8 cellular contexts compared by ENCODE assay signal in genomic region chr11:72814831-72815618, GRCh38. TPM values are rescaled to one million over a fixed set of nuclear protein-coding genes. Genes with fewer than 3 reads are reported as not detected.
DNase-seq lines count a peak whose midpoint lies in the region; ATAC-seq and TF ChIP-seq lines count a peak whose summit lies in the region.

No MANE protein-coding gene starts in this region.

- TF ChIP-seq POLR2A in body of pancreas (IDR thresholded peaks at IDR 0.05) = no peak

- H3K4me3 ChIP-seq in SJCRH30 (peak overlapping the region; percentile 74), body of pancreas (peak overlapping the region; percentile 50 to 69)

- H3K9me3 ChIP-seq in KOPT-K1 (ENCODE audit: insufficient read depth, low read length, poor library complexity, severe bottlenecking) (no peaks in the 10 kb centered on the region), SJCRH30 (replicated peaks) (no peaks in the 10 kb centered on the region), body of pancreas (no peaks in the 10 kb centered on the region)

- no peak for TF ChIP-seq CTCF in body of pancreas (IDR thresholded peaks at IDR 0.05)

- peaks cover 17% of the 10 kb centered on the region for H3K4me1 ChIP-seq in SJCRH30
- peaks cover 23% of the 10 kb centered on the region for H3K4me1 ChIP-seq in body of pancreas

- H3K27ac ChIP-seq in KOPT-K1 (ENCODE audit: low read depth, low read length, poor library complexity, severe bottlenecking) = peak overlapping the region; percentile 87
- peak overlapping the region; percentile 92 for H3K27ac ChIP-seq in SJCRH30
- H3K27ac ChIP-seq in body of pancreas = peak overlapping the region; percentile 95 to 99 (median 98)

- H3K36me3 ChIP-seq in KOPT-K1 (ENCODE audit: insufficient read depth, low read length) = peaks cover 46% of the 10 kb centered on the region
- no peaks in the 10 kb centered on the region for H3K36me3 ChIP-seq in SJCRH30
- H3K36me3 ChIP-seq in body of pancreas (replicated peaks in 1 of 2; ENCODE audit: insufficient read depth in 1 of 2, low read depth in 2 of 2) = peaks cover 0 to 2% of the 10 kb centered on the region in 2 donors

- DNase-seq in GM03348 (ENCODE audit: low spot score) (peak; percentile 65), SJCRH30 (peak; percentile 87 to 90), body of pancreas (peak; percentile 35 to 51 (median 44)), iris pigment epithelial cell (ENCODE audit: low read depth) (peak; percentile 73)
- peak; percentile 16 for DNase-seq in stimulated activated CD4-positive, alpha-beta T cell treated with anti-CD3 and anti-CD28 coated beads, Interleukin-2, amount 100 ng/mL, for 4 hours (ENCODE audit: low read depth)

- intact Hi-C loops in body of pancreas (cut with DNase I) = no loop called here

- H3K27me3 ChIP-seq in SJCRH30 (no peaks in the 10 kb centered on the region), body of pancreas (no peaks in the 10 kb centered on the region)

- 5 to 22% methylated on average over 10 to 27 of the region's 27 CpGs for WGBS in body of pancreas, 2 donors

- ATAC-seq in GM21737 (IDR thresholded peaks at IDR 0.05; ENCODE audit: unreplicated experiment) = peak; percentile 15
- peak; percentile 20 for ATAC-seq in body of pancreas
- no peak for ATAC-seq in HG03039 (IDR thresholded peaks at IDR 0.05; ENCODE audit: unreplicated experiment)

RNA-seq across cellular contexts. Expression of gene ATG16L2, which starts 0.8 kb away (rescaled TPM):
- total RNA-seq in SJCRH30 (2014; rRNA removed; shearing (Covaris generic)) = 2.9 and 6.8 TPM in 2 replicates
- total RNA-seq in body of pancreas = 10 to 100 TPM; 27.5 to 28.3 TPM

RNA-seq across cellular contexts. Expression of gene STARD10, which starts 21.2 kb away (rescaled TPM):
- total RNA-seq in SJCRH30 (2014; rRNA removed; shearing (Covaris generic)) = 6.0 and 10.3 TPM in 2 replicates
- total RNA-seq in body of pancreas = 100 to 1,000 TPM; 122 to 209 TPM

Comparison
In these comparisons a context has a peak if more than half of its experiments do, and no peak if none do; other contexts are left out.
1. DNase-seq: peak in every context shown above with its lines; median percentile 88 in SJCRH30; 73 in iris pigment epithelial cell; 65 in GM03348; 44 in body of pancreas; 16 in stimulated activated CD4-positive, alpha-beta T cell treated with anti-CD3 and anti-CD28 coated beads, Interleukin-2, amount 100 ng/mL, for 4 hours.
2. RNA of gene STARD10, which starts 21.2 kb away (total RNA-seq): 122 to 209 TPM in body of pancreas; 6.0 to 10.3 TPM in SJCRH30; every median in the first group is over 10 times any median in the second.
3. Peak in every context shown above with its lines, with median percentiles within 50 percentile points of each other: H3K27ac ChIP-seq.